In genomic region chr3:56796202-56796601, GRCh38 we compare ENCODE assay signal across 10 cellular contexts. TPM values are rescaled to one million over a fixed set of nuclear protein-coding genes. Genes with fewer than 3 reads are reported as not detected.
A peak's percentile ranks its signal among the peaks of the same experiment; 100 is the strongest.
DNase-seq lines count a peak whose midpoint lies in the region; ATAC-seq, FAIRE-seq and TF ChIP-seq lines count a peak whose summit lies in the region.
"Had no signal": no experiment of that assay in that cellular context is flagged by ENCODE, and none has a peak within 500 bp of the region (broad histone marks: within the 10 kb centered on the region; RNA-seq: fewer than 3 reads in every experiment).

No MANE protein-coding gene starts in this region.

- H3K4me3 Mint-ChIP-seq in activated T-helper 17 cell treated with anti-CD3 and anti-CD28 coated beads, Interleukin-2, amount 50 U/mL, for 72 hours: peak overlapping the region; percentile 88

- peaks cover 55% of the 10 kb centered on the region for H3K4me1 Mint-ChIP-seq in activated T-helper 17 cell treated with anti-CD3 and anti-CD28 coated beads, Interleukin-2, amount 50 U/mL, for 72 hours

- no peak for FAIRE-seq in H54 (lab: Jason Lieb, UNC)

- H3K27ac Mint-ChIP-seq in activated T-helper 17 cell treated with anti-CD3 and anti-CD28 coated beads, Interleukin-2, amount 50 U/mL, for 72 hours: peak overlapping the region; percentile 47

- no peaks in the 10 kb centered on the region for H3K9me3 ChIP-seq in MG63

- H3K36me3 Mint-ChIP-seq in activated T-helper 17 cell treated with anti-CD3 and anti-CD28 coated beads, Interleukin-2, amount 50 U/mL, for 72 hours (ENCODE audit: low read depth): peaks cover 29% of the 10 kb centered on the region

- POLR2A ChIA-PET in AG04449 (lab: Yijun Ruan, JAX): no interaction called here

- H3K27me3 ChIP-seq in MG63: no peaks in the 10 kb centered on the region

- ATAC-seq in activated T-helper 17 cell treated with anti-CD3 and anti-CD28 coated beads, Interleukin-2, amount 50 U/mL, for 72 hours (replicated peaks): peak; percentile 44
- ATAC-seq in HG03565 (IDR thresholded peaks at IDR 0.05; ENCODE audit: unreplicated experiment) (no peak), HG03571 (IDR thresholded peaks at IDR 0.05; ENCODE audit: unreplicated experiment) (no peak)

- H3K27me3 Mint-ChIP-seq in activated T-helper 17 cell treated with anti-CD3 and anti-CD28 coated beads, Interleukin-2, amount 50 U/mL, for 72 hours: no peaks in the 10 kb centered on the region

- H3K9me3 Mint-ChIP-seq in activated T-helper 17 cell treated with anti-CD3 and anti-CD28 coated beads, Interleukin-2, amount 50 U/mL, for 72 hours: no peaks in the 10 kb centered on the region

- H3K4me3 ChIP-seq in AG04449 (ENCODE audit: low read depth, low read length): no peak overlapping the region
- H3K4me3 ChIP-seq in fibroblast of the aortic adventitia (ENCODE audit: low read depth, low read length): no peak overlapping the region
- no peak overlapping the region for H3K4me3 ChIP-seq in MG63

- TF ChIP-seq CTCF in AG04449 (IDR thresholded peaks at IDR 0.05; ENCODE audit: insufficient read depth, low read length, missing control alignments) (no peak), fibroblast of the aortic adventitia (IDR thresholded peaks at IDR 0.05; ENCODE audit: insufficient read depth, low read length) (no peak)

- CTCF ChIA-PET in AG04449 (lab: Yijun Ruan, JAX): interaction anchor here (6.7 to 9.7 kb wide), 3 partner anchors 13 to 192 kb away, joined by 87 to 164 read pairs (median 131); no protein-coding TSS in a partner anchor

- no peaks in the 10 kb centered on the region for H3K36me3 ChIP-seq in MG63

- no peak for TF ChIP-seq POLR2A in H54 (IDR thresholded peaks at IDR 0.05; ENCODE audit: low read depth, low read length)

- DNase-seq in AG04449 (ENCODE audit: low read depth, low spot score): peak; percentile 9
- peak; percentile 19 for DNase-seq in H54 (ENCODE audit: insufficient read length, low spot score)
- peak; percentile 86 for DNase-seq in fibroblast of the aortic adventitia (ENCODE audit: low read depth)
- DNase-seq in superior temporal gyrus (ENCODE audit: extremely low spot score): no peak
- no peak for DNase-seq in MG63
- DNase-seq: aorta, NCI-H1436 treated with DMSO at 0.1 percent for 48 hours had no signal

RNA-seq across cellular contexts. Expression of gene ARHGEF3, which starts 5.5 kb away (rescaled TPM):
- total RNA-seq in activated T-helper 17 cell treated with anti-CD3 and anti-CD28 coated beads, Interleukin-2, amount 50 U/mL, for 72 hours: 10 to 100 TPM; 12.3 to 17.0 TPM
- total RNA-seq in fibroblast of the aortic adventitia (ENCODE audit: low replicate concordance): 21.8 and 26.3 TPM in 2 replicates
- total RNA-seq in MG63 (2014; rRNA removed; shearing (Covaris generic); ENCODE audit: low replicate concordance): 0.27 and 0.49 TPM in 2 replicates

Comparison
In these comparisons a context has a peak if more than half of its experiments do, and no peak if none do; other contexts are left out.
1. DNase-seq: peak in AG04449 (single experiment), H54 (single experiment) and fibroblast of the aortic adventitia (single experiment); none in superior temporal gyrus (single experiment) and MG63 (single experiment).